ENCODE assay signal across 26 cellular contexts in the genomic region with DNA sequence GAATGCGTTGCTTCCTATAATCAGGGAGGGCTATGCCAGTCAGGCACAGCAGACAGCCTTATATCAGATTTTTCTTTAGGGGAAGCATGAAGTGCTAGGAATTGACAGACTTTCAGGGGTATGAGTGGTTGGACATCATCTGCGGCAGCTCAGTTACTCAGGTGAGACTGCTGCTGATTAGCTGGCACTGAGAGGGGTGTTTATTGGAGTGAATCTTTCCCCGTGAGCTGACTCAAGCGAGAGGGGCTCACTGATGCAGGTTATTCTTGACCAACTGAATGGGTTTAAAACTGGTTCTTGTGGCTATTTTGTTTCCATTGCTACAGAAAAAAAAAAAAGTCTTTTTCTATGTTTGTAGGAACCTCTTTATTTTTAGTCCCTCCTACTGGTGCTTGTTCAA.
"Had no signal": no experiment of that assay in that cellular context is flagged by ENCODE, and none has a peak within 500 bp of the region (broad histone marks: within the 10 kb centered on the region; RNA-seq: fewer than 3 reads in every experiment).

No MANE protein-coding gene starts in this region.

- H3K9me3 ChIP-seq: neutrophil, pancreas, psoas muscle, right lobe of liver, sigmoid colon, suprapubic skin, testis, upper lobe of left lung, vagina had no signal

- H3K4me1 ChIP-seq: neural progenitor cell, pancreas, psoas muscle, right lobe of liver, sigmoid colon, suprapubic skin, testis, upper lobe of left lung, vagina had no signal

- H3K4me3 ChIP-seq: neural progenitor cell, pancreas, psoas muscle, right lobe of liver, sigmoid colon, suprapubic skin, testis, tibial nerve, upper lobe of left lung, vagina had no signal

- H3K4me2 ChIP-seq: neural progenitor cell had no signal

- H3K27me3 ChIP-seq: neural progenitor cell, pancreas, right lobe of liver, sigmoid colon, suprapubic skin, testis, tibial nerve, upper lobe of left lung, vagina had no signal

- DNase-seq: naive thymus-derived CD4-positive, alpha-beta T cell; natural killer cell; nucleus accumbens; pancreas; psoas muscle; right cardiac atrium; right lobe of liver; sigmoid colon; small intestine; stimulated activated CD4-positive, alpha-beta T cell treated with anti-CD3 and anti-CD28 coated beads, Interleukin-15, amount 100 ng/mL, for 24 hours; stimulated activated CD4-positive, alpha-beta T cell treated with anti-CD3 and anti-CD28 coated beads, Interleukin-2, amount 100 ng/mL, for 24 hours; stimulated activated CD4-positive, alpha-beta T cell treated with anti-CD3 and anti-CD28 coated beads, Interleukin-2, amount 100 ng/mL, for 48 hours; stimulated activated CD4-positive, alpha-beta T cell treated with anti-CD3 and anti-CD28 coated beads, Interleukin-4, amount 100 ng/mL, for 4 hours; stimulated activated CD8-positive, alpha-beta memory T cell treated with anti-CD3 and anti-CD28 coated beads, Interleukin-4, amount 100 ng/mL, for 48 hours; stimulated activated naive CD4-positive, alpha-beta T cell; stimulated activated naive CD8-positive, alpha-beta T cell treated with anti-CD3 and anti-CD28 coated beads, Interleukin-15, amount 100 ng/mL, for 72 hours; stimulated activated naive CD8-positive, alpha-beta T cell treated with anti-CD3 and anti-CD28 coated beads, Interleukin-15, Interleukin-2, amounts not matched to agents 100 U/mL and 50 U/mL, for 24 hours; substantia nigra; testis; trophoblast cell; upper lobe of left lung had no signal

- H3K9ac ChIP-seq: neural progenitor cell had no signal

- H2AFZ ChIP-seq: neural progenitor cell had no signal

- H3K27ac ChIP-seq: neural progenitor cell, neutrophil, pancreas, psoas muscle, right lobe of liver, sigmoid colon, suprapubic skin, testis, tibial nerve, upper lobe of left lung, vagina had no signal

- H3K36me3 ChIP-seq: neural progenitor cell, neutrophil, pancreas, right lobe of liver, sigmoid colon, suprapubic skin, tibial nerve, upper lobe of left lung, vagina had no signal
